ENCODE assay signal across 8 cellular contexts in genomic region chr12:49201595-49202295, GRCh38. TPM values are rescaled to one million over a fixed set of nuclear protein-coding genes. Genes with fewer than 3 reads are reported as not detected.
DNase-seq lines count a peak whose midpoint lies in the region; ATAC-seq and TF ChIP-seq lines count a peak whose summit lies in the region.

No MANE protein-coding gene starts in this region.

- H3K36me3 ChIP-seq in lung (ENCODE audit: control insufficient read depth in 2 of 2, insufficient read depth in 2 of 2, low read length in 2 of 2) = no peaks in the 10 kb centered on the region
- no peaks in the 10 kb centered on the region for H3K36me3 ChIP-seq in upper lobe of right lung

- TF ChIP-seq CTCF in lung (IDR thresholded peaks at IDR 0.05; ENCODE audit: control extremely low read depth, extremely low read depth) (no peak), upper lobe of right lung (IDR thresholded peaks at IDR 0.05) (no peak)

- DNase-seq in NCI-H1694 treated with DMSO at 0.1 percent for 48 hours (lab: John Stamatoyannopoulos, UW) (peak; percentile 27), NCI-H1694 (lab: John Stamatoyannopoulos, UW) (no peak), NCI-H510A (lab: John Stamatoyannopoulos, UW) (peak; percentile 37), caudate nucleus (lab: John Stamatoyannopoulos, UW) (peak in 4 of 61 donors; percentile 2 to 30 (median 24)), lung (ENCODE audit: low spot score) (no peak), upper lobe of right lung (no peak), 8988T (no peak)

- WGBS in lung, 2 donors = 31 to 44% methylated on average over 4 of the region's 4 CpGs

- ATAC-seq in lung (ENCODE audit: insufficient read depth, low FRiP score) (peak; percentile 27), upper lobe of right lung (peak; percentile 52), GM19035 (IDR thresholded peaks at IDR 0.05; ENCODE audit: unreplicated experiment) (no peak)

- intact Hi-C loops in upper lobe of right lung (cut with DNase I) = no loop called here

- H3K4me3 ChIP-seq in lung (no peak overlapping the region), upper lobe of right lung (no peak overlapping the region)

- H3K9me3 ChIP-seq in lung (ENCODE audit: control insufficient read depth in 2 of 2, insufficient read depth in 1 of 2, low read length in 1 of 2) (no peaks in the 10 kb centered on the region), upper lobe of right lung (no peaks in the 10 kb centered on the region)

- H3K27me3 ChIP-seq in lung (ENCODE audit: control insufficient read depth, insufficient read depth) (no peaks in the 10 kb centered on the region), upper lobe of right lung (no peaks in the 10 kb centered on the region)

- H3K27ac ChIP-seq in caudate nucleus (ENCODE audit: low read depth, low read length) = peak overlapping the region; percentile 86
- H3K27ac ChIP-seq in lung (ENCODE audit: low read depth in 1 of 2, low read length in 1 of 2) = peak overlapping the region in 1 of 2 donors; percentile 53
- H3K27ac ChIP-seq in upper lobe of right lung = peak overlapping the region; percentile 72

- peaks cover 0 to 7% of the 10 kb centered on the region in 2 donors for H3K4me1 ChIP-seq in lung (ENCODE audit: control insufficient read depth in 2 of 2, insufficient read depth in 2 of 2, low read length in 2 of 2)
- peaks cover 20% of the 10 kb centered on the region for H3K4me1 ChIP-seq in upper lobe of right lung

RNA-seq across cellular contexts. Expression of gene TUBA1A, which starts 12.9 kb away (rescaled TPM):
- total RNA-seq in lung (100 to 1,000 TPM; 264 to 270 TPM), upper lobe of right lung (90.8 TPM)
- 100 to 1,000 TPM in 1 of 2 donors, 10 to 100 TPM in 1; 89.7 to 253 TPM for polyA plus RNA-seq in lung

Comparison
In these comparisons a context has a peak if more than half of its experiments do, and no peak if none do; other contexts are left out.
1. DNase-seq: peak in NCI-H1694 treated with DMSO at 0.1 percent for 48 hours (single experiment) and NCI-H510A (single experiment); none in NCI-H1694 (single experiment), lung (single experiment), upper lobe of right lung (single experiment) and 8988T (single experiment).